ENCODE assay signal across 16 cellular contexts in genomic region chr3:171333784-171334464, GRCh38.
A peak's percentile ranks its signal among the peaks of the same experiment; 100 is the strongest.
DNase-seq lines count a peak whose midpoint lies in the region; ATAC-seq, FAIRE-seq and TF ChIP-seq lines count a peak whose summit lies in the region.
"Had no signal": no experiment of that assay in that cellular context is flagged by ENCODE, and none has a peak within 500 bp of the region (broad histone marks: within the 10 kb centered on the region; RNA-seq: fewer than 3 reads in every experiment).

No MANE protein-coding gene starts in this region.

- CTCF ChIA-PET in GM12878 (lab: Yijun Ruan, JAX): interaction anchor here (1.3 kb wide), 1 partner anchor 93 kb away, joined by 3 read pairs; no protein-coding TSS in a partner anchor

- RAD21 ChIA-PET in GM12878 (lab: Charles Lee; ENCODE audit: unreplicated experiment): interaction anchor here (0.8 to 2.2 kb wide), 2 partner anchors 13 to 39 kb away, joined by 3 to 9 read pairs; no protein-coding TSS in a partner anchor

- TF ChIP-seq EP300 in GM12878 (IDR thresholded peaks at IDR 0.05; ENCODE audit: borderline replicate concordance in 1 of 2, control insufficient read depth in 1 of 2, low read depth in 2 of 2, low read length in 2 of 2) (no peak), sigmoid colon (IDR thresholded peaks at IDR 0.05) (no peak)

- H4K20me1 ChIP-seq in GM12878 (ENCODE audit: control insufficient read depth, insufficient read depth): no peaks in the 10 kb centered on the region

- TF ChIP-seq CTCF in GM12878 (IDR thresholded peaks at IDR 0.05 in 2 of 3, conservative IDR thresholded peaks at IDR 0.05 in 1 of 3; ENCODE audit: control insufficient read depth in 2 of 3, extremely low read depth in 1 of 3, insufficient read depth in 1 of 3, low read depth in 3 of 3, low read length in 3 of 3) (no peak), left ventricle myocardium inferior (IDR thresholded peaks at IDR 0.05; ENCODE audit: borderline replicate concordance) (no peak), sigmoid colon (IDR thresholded peaks at IDR 0.05) (no peak)

- H3K79me2 ChIP-seq in GM12878 (ENCODE audit: control insufficient read depth, insufficient read depth, low read length): peaks cover 88% of the 10 kb centered on the region

- H3K27ac ChIP-seq in GM12878 (ENCODE audit: control insufficient read depth, insufficient read depth) (peak overlapping the region; percentile 6), left ventricle myocardium inferior (replicated peaks) (peak overlapping the region; percentile 71), sigmoid colon (peak overlapping the region; percentile 54 to 67 (median 58))
- H3K27ac ChIP-seq: HL-60 had no signal

- no peaks in the 10 kb centered on the region; the same call in 1 of the 3 replicates for H3K9me3 ChIP-seq in GM12878 (replicated peaks; ENCODE audit: control insufficient read depth, insufficient read depth, low read length)
- H3K9me3 ChIP-seq in left ventricle myocardium inferior (replicated peaks): no peaks in the 10 kb centered on the region
- H3K9me3 ChIP-seq in sigmoid colon: no peaks in the 10 kb centered on the region
- H3K9me3 ChIP-seq: BE2C had no signal

- ATAC-seq in GM12878: peak; percentile 54
- ATAC-seq: esophagus mucosa, PC-3 had no signal

- in situ Hi-C loops in GM12878 (cut with MboI): no loop called here

- BruUV-seq in GM12878 (replicated peaks; lab: Mats Ljungman, UMichigan): no TSS peak

- H3K4me1 ChIP-seq in GM12878 (ENCODE audit: control insufficient read depth, insufficient read depth, low read length) (peaks cover 30% of the 10 kb centered on the region), left ventricle myocardium inferior (peaks cover 51% of the 10 kb centered on the region), sigmoid colon (peaks cover 0 to 37% (median 29%) of the 10 kb centered on the region in 4 donors)

- SMC1A ChIA-PET in GM12878 (lab: Charles Lee; ENCODE audit: uncharacterized antibody, unreplicated experiment): interaction anchor here (0.6 to 3.5 kb wide), 9 partner anchors 8 to 106 kb away, joined by 3 to 26 read pairs (median 4); no protein-coding TSS in a partner anchor

- H3K4me3 ChIP-seq in GM12878: no peak overlapping the region
- H3K4me3 ChIP-seq in left ventricle myocardium inferior: no peak overlapping the region
- no peak overlapping the region for H3K4me3 ChIP-seq in sigmoid colon

- FAIRE-seq in GM19239 (lab: Jason Lieb, UNC) (peak; percentile 65), GM12878 (lab: Jason Lieb, UNC) (no peak)

- H2AFZ ChIP-seq in GM12878 (ENCODE audit: control insufficient read depth, low read depth, low read length): no peak overlapping the region

- no peak overlapping the region for H3K9ac ChIP-seq in GM12878 (ENCODE audit: control insufficient read depth, insufficient read depth, low read length)

- H3K27me3 ChIP-seq in GM12878 (replicated peaks in 1 of 2; ENCODE audit: control insufficient read depth in 2 of 2, insufficient read depth in 2 of 2, low read length in 1 of 2): no peaks in the 10 kb centered on the region
- no peaks in the 10 kb centered on the region for H3K27me3 ChIP-seq in left ventricle myocardium inferior (ENCODE audit: low read depth)
- no peaks in the 10 kb centered on the region for H3K27me3 ChIP-seq in sigmoid colon
- H3K27me3 ChIP-seq: BE2C had no signal

- TF ChIP-seq POLR2A in GM12878 (IDR thresholded peaks at IDR 0.05; ENCODE audit: low read depth, low read length): no peak
- TF ChIP-seq POLR2A in sigmoid colon (IDR thresholded peaks at IDR 0.05): no peak

- H3K36me3 ChIP-seq in GM12878 (ENCODE audit: control insufficient read depth in 2 of 2, insufficient read depth in 2 of 2, low read length in 1 of 2) (no peaks in the 10 kb centered on the region), left ventricle myocardium inferior (no peaks in the 10 kb centered on the region), sigmoid colon (no peaks in the 10 kb centered on the region)
- H3K36me3 ChIP-seq: BE2C had no signal

- H3K4me2 ChIP-seq in GM12878 (ENCODE audit: control insufficient read depth, insufficient read depth): no peak overlapping the region

- DNase-seq in GM19239 (ENCODE audit: insufficient read length, low spot score): no peak
- DNase-seq in GM12878 (ENCODE audit: low read depth, low spot score): no peak
- no peak for DNase-seq in left ventricle myocardium inferior
- DNase-seq in sigmoid colon: no peak
- DNase-seq in NCI-H187 (lab: John Stamatoyannopoulos, UW): no peak
- DNase-seq in ecto neural progenitor cell (ENCODE audit: low spot score): no peak
- no peak for DNase-seq in Ammon's horn (ENCODE audit: low spot score)
- DNase-seq in T-helper 1 cell: no peak
- DNase-seq: activated naive CD4-positive, alpha-beta T cell treated with anti-CD3 and anti-CD28 coated beads, Interleukin-2, amount 10 ng/mL, durations not matched to agents 7 days and 5 days; BE2C; HFFc6; NCI-H1436 treated with DMSO at 0.1 percent for 48 hours; NCI-H526; PC-3 had no signal

- 93% methylated on average over 9 of the region's 9 CpGs for WGBS in GM12878 (ENCODE audit: insufficient coverage, insufficient replicate concordance, low lambda C conversion rate, missing lambda C conversion rate)
- 83 to 91% methylated on average over 9 of the region's 9 CpGs for WGBS in sigmoid colon, 2 donors

- no peak for TF ChIP-seq RAD21 in GM12878 (IDR thresholded peaks at IDR 0.05; ENCODE audit: insufficient read depth, low read depth, low read length)

- POLR2A ChIA-PET in GM12878 (lab: Charles Lee): interaction anchor here (0.7 to 2.0 kb wide), 5 partner anchors 8 to 118 kb away, joined by 3 to 5 read pairs (median 4); no protein-coding TSS in a partner anchor

- intact Hi-C loops in GM12878 (cut with micrococcal nuclease; ENCODE audit: unreplicated experiment): no loop called here
- intact Hi-C loops in left ventricle myocardium inferior (cut with micrococcal nuclease): no loop called here
- intact Hi-C loops in sigmoid colon (cut with DNase I): loop anchor here (10.0 kb wide), 1 partner anchor 121 kb away; no protein-coding TSS in a partner anchor

TF ChIP-seq in GM12878, 131 proteins besides CTCF, POLR2A, EP300 and RAD21:
- TF ChIP-seq ZBED1 (IDR thresholded peaks at IDR 0.05; ENCODE audit: borderline replicate concordance) (no peak), TCF7 (IDR thresholded peaks at IDR 0.05; ENCODE audit: borderline replicate concordance) (no peak), ZBTB33 (IDR thresholded peaks at IDR 0.05) (0 out of 2 replicates have a peak, but pooled peaks have one; percentile 23)

Comparison
In these comparisons a context has a peak if more than half of its experiments do, and no peak if none do; other contexts are left out.
1. H3K27ac ChIP-seq: peak in every context shown above with its lines; median percentile 71 in left ventricle myocardium inferior; 58 in sigmoid colon; 6 in GM12878.